1 cellular context compared by ENCODE assay signal in genomic region chr17:57455063-57455914, GRCh38.
A peak's percentile ranks its signal among the peaks of the same experiment; 100 is the strongest.
TF ChIP-seq lines count a peak whose summit lies in the region.

No MANE protein-coding gene starts in this region.

TF ChIP-seq in GM12878, 131 proteins besides CTCF, POLR2A, EP300 and RAD21 (continued from another document and continues in another):
- TF ChIP-seq, protein P1, sequence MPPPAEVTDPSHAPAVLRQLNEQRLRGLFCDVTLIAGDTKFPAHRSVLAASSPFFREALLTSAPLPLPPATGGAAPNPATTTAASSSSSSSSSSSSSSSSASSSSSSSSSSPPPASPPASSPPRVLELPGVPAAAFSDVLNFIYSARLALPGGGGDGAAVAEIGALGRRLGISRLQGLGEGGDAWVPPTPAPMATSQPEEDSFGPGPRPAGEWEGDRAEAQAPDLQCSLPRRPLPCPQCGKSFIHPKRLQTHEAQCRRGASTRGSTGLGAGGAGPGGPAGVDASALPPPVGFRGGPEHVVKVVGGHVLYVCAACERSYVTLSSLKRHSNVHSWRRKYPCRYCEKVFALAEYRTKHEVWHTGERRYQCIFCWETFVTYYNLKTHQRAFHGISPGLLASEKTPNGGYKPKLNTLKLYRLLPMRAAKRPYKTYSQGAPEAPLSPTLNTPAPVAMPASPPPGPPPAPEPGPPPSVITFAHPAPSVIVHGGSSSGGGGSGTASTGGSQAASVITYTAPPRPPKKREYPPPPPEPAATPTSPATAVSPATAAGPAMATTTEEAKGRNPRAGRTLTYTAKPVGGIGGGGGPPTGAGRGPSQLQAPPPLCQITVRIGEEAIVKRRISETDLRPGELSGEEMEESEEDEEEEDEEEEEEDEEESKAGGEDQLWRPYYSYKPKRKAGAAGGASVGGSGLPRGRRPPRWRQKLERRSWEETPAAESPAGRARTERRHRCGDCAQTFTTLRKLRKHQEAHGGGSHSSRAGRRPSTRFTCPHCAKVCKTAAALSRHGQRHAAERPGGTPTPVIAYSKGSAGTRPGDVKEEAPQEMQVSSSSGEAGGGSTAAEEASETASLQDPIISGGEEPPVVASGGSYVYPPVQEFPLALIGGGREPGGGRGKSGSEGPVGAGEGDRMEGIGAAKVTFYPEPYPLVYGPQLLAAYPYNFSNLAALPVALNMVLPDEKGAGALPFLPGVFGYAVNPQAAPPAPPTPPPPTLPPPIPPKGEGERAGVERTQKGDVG (CRISPR knock-in tag; IDR thresholded peaks at IDR 0.05), result no peak
- TF ChIP-seq NFXL1 (IDR thresholded peaks at IDR 0.05; ENCODE audit: borderline replicate concordance), result no peak
- TF ChIP-seq, protein P2, sequence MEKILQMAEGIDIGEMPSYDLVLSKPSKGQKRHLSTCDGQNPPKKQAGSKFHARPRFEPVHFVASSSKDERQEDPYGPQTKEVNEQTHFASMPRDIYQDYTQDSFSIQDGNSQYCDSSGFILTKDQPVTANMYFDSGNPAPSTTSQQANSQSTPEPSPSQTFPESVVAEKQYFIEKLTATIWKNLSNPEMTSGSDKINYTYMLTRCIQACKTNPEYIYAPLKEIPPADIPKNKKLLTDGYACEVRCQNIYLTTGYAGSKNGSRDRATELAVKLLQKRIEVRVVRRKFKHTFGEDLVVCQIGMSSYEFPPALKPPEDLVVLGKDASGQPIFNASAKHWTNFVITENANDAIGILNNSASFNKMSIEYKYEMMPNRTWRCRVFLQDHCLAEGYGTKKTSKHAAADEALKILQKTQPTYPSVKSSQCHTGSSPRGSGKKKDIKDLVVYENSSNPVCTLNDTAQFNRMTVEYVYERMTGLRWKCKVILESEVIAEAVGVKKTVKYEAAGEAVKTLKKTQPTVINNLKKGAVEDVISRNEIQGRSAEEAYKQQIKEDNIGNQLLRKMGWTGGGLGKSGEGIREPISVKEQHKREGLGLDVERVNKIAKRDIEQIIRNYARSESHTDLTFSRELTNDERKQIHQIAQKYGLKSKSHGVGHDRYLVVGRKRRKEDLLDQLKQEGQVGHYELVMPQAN (conservative IDR thresholded peaks at IDR 0.05), result no peak
- TF ChIP-seq TCF12 (IDR thresholded peaks at IDR 0.05; ENCODE audit: low read depth, low read length), result peak; percentile 98
- peak; percentile 99 for TF ChIP-seq ZNF687 (IDR thresholded peaks at IDR 0.05)
- TF ChIP-seq FOXK2 (IDR thresholded peaks at IDR 0.05), result peak; percentile 42; the same call in 1 of the 2 replicates
- TF ChIP-seq MXI1 (IDR thresholded peaks at IDR 0.05; ENCODE audit: low read depth, low read length), result peak; percentile 39; the same call in 1 of the 2 replicates
- peak; percentile 99 for TF ChIP-seq NFIC (IDR thresholded peaks at IDR 0.05; ENCODE audit: low read depth, low read length)
- TF ChIP-seq ATF3 (IDR thresholded peaks at IDR 0.05; ENCODE audit: borderline replicate concordance, extremely low read depth, low read depth, low read length), result no peak
- peak; percentile 96 for TF ChIP-seq YY1 (IDR thresholded peaks at IDR 0.05; ENCODE audit: low read depth, low read length)
- peak; percentile 94 for TF ChIP-seq PAX5 (IDR thresholded peaks at IDR 0.05; ENCODE audit: borderline replicate concordance, low read depth, low read length)
- no peak for TF ChIP-seq LARP7 (IDR thresholded peaks at IDR 0.05)
- peak; percentile 97 for TF ChIP-seq CBX5 (IDR thresholded peaks at IDR 0.05; ENCODE audit: low read depth)
- TF ChIP-seq EZH2 (IDR thresholded peaks at IDR 0.05; ENCODE audit: borderline replicate concordance, control insufficient read depth, low read depth, low read length), result peak; percentile 85; the same call in 1 of the 2 replicates
- TF ChIP-seq POU2F2 (IDR thresholded peaks at IDR 0.05; ENCODE audit: borderline replicate concordance, low read depth, low read length), result peak; percentile 98; the same call in 2 of the 3 replicates
- no peak for TF ChIP-seq ZNF274 (IDR thresholded peaks at IDR 0.05; ENCODE audit: insufficient read depth, insufficient read length)
- TF ChIP-seq MTA3 (IDR thresholded peaks at IDR 0.05; ENCODE audit: borderline replicate concordance, low read length), result peak; percentile 94
- TF ChIP-seq CREB1 (IDR thresholded peaks at IDR 0.05; ENCODE audit: low read depth), result peak; percentile 83
- peak; percentile 94 to 96 for TF ChIP-seq IKZF2 (IDR thresholded peaks at IDR 0.05)
- TF ChIP-seq RAD51 (IDR thresholded peaks at IDR 0.05), result peak; percentile 62; the same call in 1 of the 2 replicates
- 0 out of 2 replicates have a peak, but pooled peaks have one; percentile 14 for TF ChIP-seq ZNF217 (IDR thresholded peaks at IDR 0.05)
- peak; percentile 99 for TF ChIP-seq CBFB (IDR thresholded peaks at IDR 0.05; ENCODE audit: low read depth)
- peak; percentile 89 for TF ChIP-seq CREM (IDR thresholded peaks at IDR 0.05; ENCODE audit: low read depth)
- 0 out of 2 replicates have a peak, but pooled peaks have one; percentile 57 for TF ChIP-seq ZNF24 (IDR thresholded peaks at IDR 0.05)
- 0 out of 2 replicates have a peak, but pooled peaks have one; percentile 22 for TF ChIP-seq SIN3A (IDR thresholded peaks at IDR 0.05; ENCODE audit: low read depth, low read length)
- TF ChIP-seq MYB (IDR thresholded peaks at IDR 0.05; ENCODE audit: borderline replicate concordance, low read depth, low read length), result peak; percentile 79
- TF ChIP-seq CHD1 (IDR thresholded peaks at IDR 0.05; ENCODE audit: low read depth, low read length), result no peak
- TF ChIP-seq, protein P3, sequence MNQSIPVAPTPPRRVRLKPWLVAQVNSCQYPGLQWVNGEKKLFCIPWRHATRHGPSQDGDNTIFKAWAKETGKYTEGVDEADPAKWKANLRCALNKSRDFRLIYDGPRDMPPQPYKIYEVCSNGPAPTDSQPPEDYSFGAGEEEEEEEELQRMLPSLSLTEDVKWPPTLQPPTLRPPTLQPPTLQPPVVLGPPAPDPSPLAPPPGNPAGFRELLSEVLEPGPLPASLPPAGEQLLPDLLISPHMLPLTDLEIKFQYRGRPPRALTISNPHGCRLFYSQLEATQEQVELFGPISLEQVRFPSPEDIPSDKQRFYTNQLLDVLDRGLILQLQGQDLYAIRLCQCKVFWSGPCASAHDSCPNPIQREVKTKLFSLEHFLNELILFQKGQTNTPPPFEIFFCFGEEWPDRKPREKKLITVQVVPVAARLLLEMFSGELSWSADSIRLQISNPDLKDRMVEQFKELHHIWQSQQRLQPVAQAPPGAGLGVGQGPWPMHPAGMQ (IDR thresholded peaks at IDR 0.05; ENCODE audit: borderline replicate concordance), result peak; percentile 50; the same call in 1 of the 2 replicates
- TF ChIP-seq ATF7 (IDR thresholded peaks at IDR 0.05; ENCODE audit: low read depth), result peak; percentile 89
- no peak for TF ChIP-seq FOS (IDR thresholded peaks at IDR 0.05; ENCODE audit: borderline replicate concordance, extremely low read depth, insufficient read length)
- 0 out of 2 replicates have a peak, but pooled peaks have one; percentile 53 for TF ChIP-seq WRNIP1 (IDR thresholded peaks at IDR 0.05; ENCODE audit: borderline replicate concordance, low read depth, low read length)
- TF ChIP-seq GATAD2B (conservative IDR thresholded peaks at IDR 0.05; ENCODE audit: low read depth), result peak; percentile 95
- peak; percentile 82 for TF ChIP-seq NR2F1 (conservative IDR thresholded peaks at IDR 0.05)
- TF ChIP-seq, protein P4, sequence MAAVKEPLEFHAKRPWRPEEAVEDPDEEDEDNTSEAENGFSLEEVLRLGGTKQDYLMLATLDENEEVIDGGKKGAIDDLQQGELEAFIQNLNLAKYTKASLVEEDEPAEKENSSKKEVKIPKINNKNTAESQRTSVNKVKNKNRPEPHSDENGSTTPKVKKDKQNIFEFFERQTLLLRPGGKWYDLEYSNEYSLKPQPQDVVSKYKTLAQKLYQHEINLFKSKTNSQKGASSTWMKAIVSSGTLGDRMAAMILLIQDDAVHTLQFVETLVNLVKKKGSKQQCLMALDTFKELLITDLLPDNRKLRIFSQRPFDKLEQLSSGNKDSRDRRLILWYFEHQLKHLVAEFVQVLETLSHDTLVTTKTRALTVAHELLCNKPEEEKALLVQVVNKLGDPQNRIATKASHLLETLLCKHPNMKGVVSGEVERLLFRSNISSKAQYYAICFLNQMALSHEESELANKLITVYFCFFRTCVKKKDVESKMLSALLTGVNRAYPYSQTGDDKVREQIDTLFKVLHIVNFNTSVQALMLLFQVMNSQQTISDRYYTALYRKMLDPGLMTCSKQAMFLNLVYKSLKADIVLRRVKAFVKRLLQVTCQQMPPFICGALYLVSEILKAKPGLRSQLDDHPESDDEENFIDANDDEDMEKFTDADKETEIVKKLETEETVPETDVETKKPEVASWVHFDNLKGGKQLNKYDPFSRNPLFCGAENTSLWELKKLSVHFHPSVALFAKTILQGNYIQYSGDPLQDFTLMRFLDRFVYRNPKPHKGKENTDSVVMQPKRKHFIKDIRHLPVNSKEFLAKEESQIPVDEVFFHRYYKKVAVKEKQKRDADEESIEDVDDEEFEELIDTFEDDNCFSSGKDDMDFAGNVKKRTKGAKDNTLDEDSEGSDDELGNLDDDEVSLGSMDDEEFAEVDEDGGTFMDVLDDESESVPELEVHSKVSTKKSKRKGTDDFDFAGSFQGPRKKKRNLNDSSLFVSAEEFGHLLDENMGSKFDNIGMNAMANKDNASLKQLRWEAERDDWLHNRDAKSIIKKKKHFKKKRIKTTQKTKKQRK (IDR thresholded peaks at IDR 0.05; ENCODE audit: low read depth, low read length), result no peak
- TF ChIP-seq SMAD1 (IDR thresholded peaks at IDR 0.05; ENCODE audit: low read depth, partially characterized antibody), result peak; percentile 82
- TF ChIP-seq MEF2B (IDR thresholded peaks at IDR 0.05; ENCODE audit: partially characterized antibody, poor library complexity, severe bottlenecking), result peak; percentile 94
- TF ChIP-seq NR2C1 (IDR thresholded peaks at IDR 0.05), result no peak
- peak; percentile 92 for TF ChIP-seq MTA2 (IDR thresholded peaks at IDR 0.05; ENCODE audit: low read depth)
- TF ChIP-seq FOXM1 (IDR thresholded peaks at IDR 0.05; ENCODE audit: low read depth, low read length), result peak; percentile 99
- 0 out of 2 replicates have a peak, but pooled peaks have one; percentile 34 for TF ChIP-seq TAF1 (IDR thresholded peaks at IDR 0.05; ENCODE audit: borderline replicate concordance, low read depth, low read length)
- TF ChIP-seq MEF2A (IDR thresholded peaks at IDR 0.05; ENCODE audit: insufficient read depth, low read depth, low read length), result peak; percentile 81
- peak; percentile 87 for TF ChIP-seq SP1 (IDR thresholded peaks at IDR 0.05; ENCODE audit: low read depth, low read length)
- TF ChIP-seq SMC3 (IDR thresholded peaks at IDR 0.05; ENCODE audit: borderline replicate concordance, low read length), result peak; percentile 54
- TF ChIP-seq SIX5 (IDR thresholded peaks at IDR 0.05; ENCODE audit: low read depth, low read length, severe bottlenecking), result no peak
- TF ChIP-seq, protein P5, sequence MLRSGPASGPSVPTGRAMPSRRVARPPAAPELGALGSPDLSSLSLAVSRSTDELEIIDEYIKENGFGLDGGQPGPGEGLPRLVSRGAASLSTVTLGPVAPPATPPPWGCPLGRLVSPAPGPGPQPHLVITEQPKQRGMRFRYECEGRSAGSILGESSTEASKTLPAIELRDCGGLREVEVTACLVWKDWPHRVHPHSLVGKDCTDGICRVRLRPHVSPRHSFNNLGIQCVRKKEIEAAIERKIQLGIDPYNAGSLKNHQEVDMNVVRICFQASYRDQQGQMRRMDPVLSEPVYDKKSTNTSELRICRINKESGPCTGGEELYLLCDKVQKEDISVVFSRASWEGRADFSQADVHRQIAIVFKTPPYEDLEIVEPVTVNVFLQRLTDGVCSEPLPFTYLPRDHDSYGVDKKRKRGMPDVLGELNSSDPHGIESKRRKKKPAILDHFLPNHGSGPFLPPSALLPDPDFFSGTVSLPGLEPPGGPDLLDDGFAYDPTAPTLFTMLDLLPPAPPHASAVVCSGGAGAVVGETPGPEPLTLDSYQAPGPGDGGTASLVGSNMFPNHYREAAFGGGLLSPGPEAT (IDR thresholded peaks at IDR 0.05; ENCODE audit: low read depth), result peak; percentile 94
- peak; percentile 39; the same call in 1 of the 2 replicates for TF ChIP-seq BMI1 (IDR thresholded peaks at IDR 0.05; ENCODE audit: borderline replicate concordance)
- peak; percentile 93 for TF ChIP-seq BCL3 (IDR thresholded peaks at IDR 0.05; ENCODE audit: borderline replicate concordance, insufficient read depth, low read depth, low read length, poor library complexity, severe bottlenecking)
- TF ChIP-seq POLR2AphosphoS5 (IDR thresholded peaks at IDR 0.05; ENCODE audit: low read length), result no peak
- TF ChIP-seq ZBED1 (IDR thresholded peaks at IDR 0.05; ENCODE audit: borderline replicate concordance), result peak; percentile 94
